ENCODE assay signal across 8 cellular contexts in the genomic region with DNA sequence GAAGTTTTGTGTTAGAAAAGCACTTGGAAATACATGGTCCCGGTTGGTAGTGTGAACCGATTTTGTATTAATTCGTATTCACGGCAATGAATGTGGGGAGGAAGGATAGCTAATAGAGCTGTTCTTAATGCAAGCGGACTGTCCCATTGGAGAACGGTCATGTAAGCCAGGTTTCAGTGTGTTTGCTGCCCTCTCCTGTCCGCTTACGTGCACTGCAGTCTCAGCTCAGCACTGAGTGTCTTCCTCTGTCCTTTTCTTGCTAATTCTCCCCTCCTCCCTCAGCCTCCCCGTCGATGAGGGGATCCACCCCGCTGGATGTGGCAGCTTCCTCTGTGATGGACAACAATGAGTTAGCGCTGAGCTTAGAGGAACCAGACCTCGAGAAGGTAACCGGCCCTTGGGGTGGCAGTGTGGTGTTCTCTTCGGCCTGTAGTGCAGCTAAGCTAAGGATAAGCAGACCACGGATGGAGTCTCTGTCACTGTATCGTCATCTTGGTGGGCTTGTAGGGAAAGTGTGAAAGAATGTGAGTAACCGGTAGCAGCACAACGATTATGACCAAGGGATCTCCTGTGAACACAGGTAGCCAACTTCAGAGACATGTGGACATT.
DNase-seq lines count a peak whose midpoint lies in the region; ATAC-seq and TF ChIP-seq lines count a peak whose summit lies in the region.

No MANE protein-coding gene starts in this region.

- H3K27me3 ChIP-seq in NT2/D1 (ENCODE audit: insufficient read depth, insufficient read length), result no peaks in the 10 kb centered on the region

- H3K36me3 ChIP-seq in NT2/D1 (ENCODE audit: insufficient read depth, insufficient read length, low read length), result no peaks in the 10 kb centered on the region

- no peaks in the 10 kb centered on the region for H3K36me3 Mint-ChIP-seq in naive B cell

- H3K4me3 ChIP-seq in NT2/D1 (ENCODE audit: insufficient read length, low read depth) (no peak overlapping the region), epithelial cell of proximal tubule (ENCODE audit: low read depth, low read length) (no peak overlapping the region)

- peaks cover 2% of the 10 kb centered on the region for H3K4me1 ChIP-seq in NT2/D1 (ENCODE audit: insufficient read depth, insufficient read length)

- H3K9me3 Mint-ChIP-seq in naive B cell, result no peaks in the 10 kb centered on the region

- no peak overlapping the region for H3K9ac ChIP-seq in NT2/D1 (ENCODE audit: insufficient read length, low read depth)

- TF ChIP-seq CTCF in epithelial cell of proximal tubule (conservative IDR thresholded peaks at IDR 0.05; ENCODE audit: low read depth, low read length), result peak; percentile 97

- H3K27me3 Mint-ChIP-seq in naive B cell, result peaks cover 6 to 17% (median 11%) of the 10 kb centered on the region in 3 donors

- no peak overlapping the region for H3K27ac Mint-ChIP-seq in naive B cell

- no peaks in the 10 kb centered on the region for H3K9me3 ChIP-seq in NT2/D1 (ENCODE audit: insufficient read depth, low read length)

- DNase-seq in NCI-H146 treated with DMSO at 0.1 percent for 48 hours (lab: John Stamatoyannopoulos, UW; ENCODE audit: unreplicated experiment), result peak; percentile 0
- DNase-seq in NCI-H146 (lab: John Stamatoyannopoulos, UW), result no peak
- peak; percentile 65 for DNase-seq in NT2/D1 (ENCODE audit: low read depth, low spot score)
- DNase-seq in activated CD8-positive, alpha-beta memory T cell treated with anti-CD3 and anti-CD28 coated beads, Interleukin-2, amount 50 U/mL, for 4 hours, result peak; percentile 61
- no peak for DNase-seq in epithelial cell of proximal tubule (ENCODE audit: low read depth)
- DNase-seq in naive B cell, result peak; percentile 30
- peak; percentile 41 for DNase-seq in stimulated activated CD8-positive, alpha-beta memory T cell treated with anti-CD3 and anti-CD28 coated beads, Interleukin-7, amount 100 ng/mL, for 24 hours (ENCODE audit: low read depth)

- ATAC-seq in HG03175 (IDR thresholded peaks at IDR 0.05; ENCODE audit: unreplicated experiment) (peak; percentile 82), naive B cell (ENCODE audit: low read depth in 2 of 2) (peak; percentile 25 to 53)

- H3K4me3 Mint-ChIP-seq in naive B cell, result no peak overlapping the region

- no peaks in the 10 kb centered on the region for H3K4me1 Mint-ChIP-seq in naive B cell

Comparison
In these comparisons a context has a peak if more than half of its experiments do, and no peak if none do; other contexts are left out.
1. DNase-seq: peak in NCI-H146 treated with DMSO at 0.1 percent for 48 hours (single experiment), NT2/D1 (single experiment), activated CD8-positive, alpha-beta memory T cell treated with anti-CD3 and anti-CD28 coated beads, Interleukin-2, amount 50 U/mL, for 4 hours (single experiment), naive B cell (single experiment) and stimulated activated CD8-positive, alpha-beta memory T cell treated with anti-CD3 and anti-CD28 coated beads, Interleukin-7, amount 100 ng/mL, for 24 hours (single experiment); none in NCI-H146 (single experiment) and epithelial cell of proximal tubule (single experiment).